In the genomic region with DNA sequence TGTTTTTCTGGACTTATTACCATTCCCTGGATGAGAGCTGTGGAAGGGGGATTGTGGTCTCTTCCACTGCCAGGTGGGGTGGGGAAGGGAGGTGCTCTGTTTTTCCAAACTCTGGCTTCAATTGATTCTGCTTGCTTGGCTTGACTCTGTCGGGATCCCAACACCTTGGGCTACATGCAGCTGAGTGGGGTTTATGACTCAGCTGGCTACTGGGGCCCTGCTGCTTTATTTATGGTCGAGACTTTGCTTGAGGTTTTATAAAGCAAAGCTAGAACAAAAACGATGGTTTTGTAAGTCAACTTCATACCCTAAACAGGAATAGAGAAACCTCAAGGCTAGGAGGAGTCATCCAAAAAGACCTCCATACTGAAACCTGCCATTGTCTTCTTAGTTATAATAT, we compare ENCODE assay signal across 8 cellular contexts.
DNase-seq lines count a peak whose midpoint lies in the region; ATAC-seq and TF ChIP-seq lines count a peak whose summit lies in the region.

No MANE protein-coding gene starts in this region.

- H3K27ac Mint-ChIP-seq in activated T-helper 17 cell treated with anti-CD3 and anti-CD28 coated beads, Interleukin-2, amount 50 U/mL, for 72 hours = peak overlapping the region; percentile 63

- intact Hi-C loops in mucosa of descending colon (cut with DNase I, micrococcal nuclease) = no loop called here

- TF ChIP-seq CTCF in smooth muscle cell (IDR thresholded peaks at IDR 0.05; ENCODE audit: borderline replicate concordance, insufficient read depth, poor library complexity, severe bottlenecking) = no peak
- TF ChIP-seq CTCF in mucosa of descending colon (IDR thresholded peaks at IDR 0.05) = no peak

- H3K36me3 ChIP-seq in smooth muscle cell (ENCODE audit: low read depth) (no peaks in the 10 kb centered on the region), mucosa of descending colon (ENCODE audit: low read depth) (no peaks in the 10 kb centered on the region)

- H4K20me1 ChIP-seq in smooth muscle cell (ENCODE audit: low read depth) = no peaks in the 10 kb centered on the region

- DNase-seq in smooth muscle cell (lab: John Stamatoyannopoulos, UW; ENCODE audit: unreplicated experiment) (no peak), DMS153 treated with DMSO at 0.1 percent for 48 hours (lab: John Stamatoyannopoulos, UW; ENCODE audit: unreplicated experiment) (no peak), NCI-H1048 (lab: John Stamatoyannopoulos, UW) (no peak), mucosa of descending colon (no peak), HEK293T (ENCODE audit: extremely low spot score) (no peak)

- peaks cover 14% of the 10 kb centered on the region for H3K4me1 Mint-ChIP-seq in activated T-helper 17 cell treated with anti-CD3 and anti-CD28 coated beads, Interleukin-2, amount 50 U/mL, for 72 hours

- H3K4me3 Mint-ChIP-seq in activated T-helper 17 cell treated with anti-CD3 and anti-CD28 coated beads, Interleukin-2, amount 50 U/mL, for 72 hours = peak overlapping the region; percentile 38

- WGBS in smooth muscle cell (ENCODE audit: low lambda C conversion rate) = 0% methylated on average over 3 of the region's 3 CpGs

- no peaks in the 10 kb centered on the region for H3K27me3 ChIP-seq in smooth muscle cell (ENCODE audit: low read depth)

- H3K4me1 ChIP-seq in smooth muscle cell (ENCODE audit: low read depth) (peaks cover 55% of the 10 kb centered on the region), mucosa of descending colon (ENCODE audit: low read depth) (peaks cover 14% of the 10 kb centered on the region)

- H3K9me3 ChIP-seq in smooth muscle cell (replicated peaks; ENCODE audit: low read depth) (no peaks in the 10 kb centered on the region), mucosa of descending colon (no peaks in the 10 kb centered on the region)

- H3K27me3 Mint-ChIP-seq in activated T-helper 17 cell treated with anti-CD3 and anti-CD28 coated beads, Interleukin-2, amount 50 U/mL, for 72 hours = no peaks in the 10 kb centered on the region

- H3K4me3 ChIP-seq in smooth muscle cell (no peak overlapping the region), mucosa of descending colon (no peak overlapping the region)

- ATAC-seq in GM19395 (IDR thresholded peaks at IDR 0.05; ENCODE audit: unreplicated experiment) (peak; percentile 74), HG03342 (IDR thresholded peaks at IDR 0.05; ENCODE audit: unreplicated experiment) (peak; percentile 56), mucosa of descending colon (no peak)
- peak; percentile 94 for ATAC-seq in activated T-helper 17 cell treated with anti-CD3 and anti-CD28 coated beads, Interleukin-2, amount 50 U/mL, for 72 hours (replicated peaks)

- POLR2A ChIA-PET in HEK293T (lab: Yijun Ruan, JAX) = no interaction called here

- H3K27ac ChIP-seq in smooth muscle cell (ENCODE audit: low read depth) = peak overlapping the region; percentile 97

- H3K36me3 Mint-ChIP-seq in activated T-helper 17 cell treated with anti-CD3 and anti-CD28 coated beads, Interleukin-2, amount 50 U/mL, for 72 hours (ENCODE audit: low read depth) = peaks cover 40% of the 10 kb centered on the region

- H3K9ac ChIP-seq in smooth muscle cell (ENCODE audit: low read depth) = peak overlapping the region; percentile 62

- H2AFZ ChIP-seq in smooth muscle cell (ENCODE audit: low read depth) = no peak overlapping the region

- peaks cover 56% of the 10 kb centered on the region for H3F3A ChIP-seq in smooth muscle cell (ENCODE audit: low read depth)

- CTCF ChIA-PET in HEK293T (lab: Yijun Ruan, JAX) = no interaction called here

- peaks cover 13% of the 10 kb centered on the region for H3K79me2 ChIP-seq in smooth muscle cell (ENCODE audit: low read depth)

- peak overlapping the region; percentile 60 for H3K4me2 ChIP-seq in smooth muscle cell

- no peaks in the 10 kb centered on the region for H3K9me3 Mint-ChIP-seq in activated T-helper 17 cell treated with anti-CD3 and anti-CD28 coated beads, Interleukin-2, amount 50 U/mL, for 72 hours

TF ChIP-seq in HEK293T, 16 proteins besides CTCF, POLR2A, EP300 and RAD21:
- TF ChIP-seq HDGF (IDR thresholded peaks at IDR 0.05; ENCODE audit: borderline replicate concordance) (no peak), TARDBP (IDR thresholded peaks at IDR 0.05) (no peak), ARNT (IDR thresholded peaks at IDR 0.05) (no peak), SUZ12 (IDR thresholded peaks at IDR 0.05) (no peak)
